ENCODE assay signal across 10 cellular contexts in genomic region chr19:53131732-53132131, GRCh38. TPM values are rescaled to one million over a fixed set of nuclear protein-coding genes. Genes with fewer than 3 reads are reported as not detected.
A peak's percentile ranks its signal among the peaks of the same experiment; 100 is the strongest.
DNase-seq lines count a peak whose midpoint lies in the region.
"Had no signal": no experiment of that assay in that cellular context is flagged by ENCODE, and none has a peak within 500 bp of the region (broad histone marks: within the 10 kb centered on the region; RNA-seq: fewer than 3 reads in every experiment).

No MANE protein-coding gene starts in this region.

- H3K27ac ChIP-seq in iPS-18a (ENCODE audit: low read length) (no peak overlapping the region), skin epidermis (peak overlapping the region in 2 of 21 experiments; percentile 59 to 79)

- H3K4me1 Mint-ChIP-seq in activated naive CD8-positive, alpha-beta T cell (ENCODE audit: low read depth): peaks cover 8% of the 10 kb centered on the region

- H3K4me3 ChIP-seq in H7 (ENCODE audit: insufficient read depth, low read depth, low read length) (peak overlapping the region; percentile 80; the same call in 1 of the 2 replicates), iPS-18a (ENCODE audit: low read length) (peak overlapping the region; percentile 90), skin epidermis (peak overlapping the region in 5 of 7 experiments; percentile 39 to 60 (median 43))

- H3K36me3 ChIP-seq in H7 (replicated peaks; ENCODE audit: control insufficient read depth, insufficient read depth, low read length) (no peaks in the 10 kb centered on the region), iPS-18a (ENCODE audit: control insufficient read depth, low read depth, low read length) (no peaks in the 10 kb centered on the region)

- no peak overlapping the region for H3K27ac Mint-ChIP-seq in activated naive CD8-positive, alpha-beta T cell
- H3K27ac Mint-ChIP-seq: dendritic cell treated with granulocyte-macrophage colony-stimulating factor and Interleukin-4, amounts not matched to agents 40 ng/mL and 50 ng/mL, for 4 days had no signal

- peaks cover 33% of the 10 kb centered on the region for H3K9me3 Mint-ChIP-seq in activated naive CD8-positive, alpha-beta T cell (ENCODE audit: low read depth)

- peaks cover 11% of the 10 kb centered on the region for H3K27me3 Mint-ChIP-seq in activated naive CD8-positive, alpha-beta T cell

- H3K9me3 ChIP-seq in iPS-18a (ENCODE audit: control insufficient read depth, low read depth, low read length): no peaks in the 10 kb centered on the region

- peaks cover 35% of the 10 kb centered on the region for H3K36me3 Mint-ChIP-seq in activated naive CD8-positive, alpha-beta T cell

- peak overlapping the region; percentile 59 for H3K4me3 Mint-ChIP-seq in activated naive CD8-positive, alpha-beta T cell

- H3K9ac ChIP-seq in iPS-18a (ENCODE audit: low read length): no peak overlapping the region

- H3K4me1 ChIP-seq in iPS-18a (ENCODE audit: control insufficient read depth, low read depth, low read length): peaks cover 3% of the 10 kb centered on the region

- DNase-seq in H7 (peak; percentile 24), HuH-7 (ENCODE audit: low spot score) (no peak), D341Med (ENCODE audit: low spot score) (no peak), GM19238 (ENCODE audit: insufficient read length, low spot score) (no peak), NCI-H345 treated with DMSO at 0.1 percent for 48 hours (lab: John Stamatoyannopoulos, UW; ENCODE audit: unreplicated experiment) (no peak)
- DNase-seq: SIG-M5 had no signal

- H3K27me3 ChIP-seq in H7 (ENCODE audit: control insufficient read depth, insufficient read depth, low read length) (peaks cover 9% of the 10 kb centered on the region), iPS-18a (ENCODE audit: control insufficient read depth, insufficient read depth, low read length) (peaks cover 16% of the 10 kb centered on the region)

RNA-seq across cellular contexts. Expression of gene ZNF415, which starts 1.0 kb away (rescaled TPM):
- total RNA-seq in H7 (2014; rRNA removed; shearing (Covaris generic)): 5.5 and 9.6 TPM in 2 replicates

RNA-seq across cellular contexts. Expression of gene ZNF347, which starts 27.1 kb away (rescaled TPM):
- total RNA-seq in H7 (2014; rRNA removed; shearing (Covaris generic)): 7.1 and 9.7 TPM in 2 replicates

RNA-seq across cellular contexts. Expression of gene ZNF160, which starts 28.5 kb away (rescaled TPM):
- 21.6 and 48.7 TPM in 2 replicates for total RNA-seq in H7 (2014; rRNA removed; shearing (Covaris generic))
